5 cellular contexts compared by ENCODE assay signal in the genomic region with DNA sequence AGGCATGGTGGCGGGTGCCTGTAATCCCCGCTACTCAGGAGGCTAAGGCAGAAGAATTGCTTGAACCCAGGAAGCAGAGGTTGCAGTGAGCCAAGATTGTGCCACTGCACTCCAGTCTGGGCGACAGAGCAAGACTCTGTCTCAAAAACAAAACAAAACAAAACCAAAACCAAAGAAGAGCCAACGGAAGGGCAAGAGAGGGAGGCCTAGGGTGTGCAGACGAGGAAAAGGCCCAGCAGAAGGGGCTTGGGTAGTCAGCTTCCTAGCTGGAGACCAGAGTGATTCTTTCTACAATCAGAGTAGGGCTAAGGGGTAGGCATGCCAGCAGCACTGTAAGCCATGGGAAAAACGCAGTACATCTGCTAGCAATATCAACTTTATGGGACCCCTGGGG. TPM values are rescaled to one million over a fixed set of nuclear protein-coding genes. Genes with fewer than 3 reads are reported as not detected.
"Had no signal": no experiment of that assay in that cellular context is flagged by ENCODE, and none has a peak within 500 bp of the region (broad histone marks: within the 10 kb centered on the region; RNA-seq: fewer than 3 reads in every experiment).

No MANE protein-coding gene starts in this region.

RNA-seq across cellular contexts. Expression of a gene that starts 4.0 kb away (rescaled TPM):
- total RNA-seq: epithelial cell of proximal tubule, foreskin keratinocyte had no signal
- polyA plus RNA-seq: foreskin keratinocyte, neural cell had no signal

RNA-seq across cellular contexts. Expression of a gene that starts 37.0 kb away (rescaled TPM):
- total RNA-seq: epithelial cell of proximal tubule, fibroblast of lung, foreskin keratinocyte had no signal
- polyA plus RNA-seq: fibroblast of lung, foreskin keratinocyte, neural cell, SK-N-SH had no signal
